8 cellular contexts compared by ENCODE assay signal in the genomic region with DNA sequence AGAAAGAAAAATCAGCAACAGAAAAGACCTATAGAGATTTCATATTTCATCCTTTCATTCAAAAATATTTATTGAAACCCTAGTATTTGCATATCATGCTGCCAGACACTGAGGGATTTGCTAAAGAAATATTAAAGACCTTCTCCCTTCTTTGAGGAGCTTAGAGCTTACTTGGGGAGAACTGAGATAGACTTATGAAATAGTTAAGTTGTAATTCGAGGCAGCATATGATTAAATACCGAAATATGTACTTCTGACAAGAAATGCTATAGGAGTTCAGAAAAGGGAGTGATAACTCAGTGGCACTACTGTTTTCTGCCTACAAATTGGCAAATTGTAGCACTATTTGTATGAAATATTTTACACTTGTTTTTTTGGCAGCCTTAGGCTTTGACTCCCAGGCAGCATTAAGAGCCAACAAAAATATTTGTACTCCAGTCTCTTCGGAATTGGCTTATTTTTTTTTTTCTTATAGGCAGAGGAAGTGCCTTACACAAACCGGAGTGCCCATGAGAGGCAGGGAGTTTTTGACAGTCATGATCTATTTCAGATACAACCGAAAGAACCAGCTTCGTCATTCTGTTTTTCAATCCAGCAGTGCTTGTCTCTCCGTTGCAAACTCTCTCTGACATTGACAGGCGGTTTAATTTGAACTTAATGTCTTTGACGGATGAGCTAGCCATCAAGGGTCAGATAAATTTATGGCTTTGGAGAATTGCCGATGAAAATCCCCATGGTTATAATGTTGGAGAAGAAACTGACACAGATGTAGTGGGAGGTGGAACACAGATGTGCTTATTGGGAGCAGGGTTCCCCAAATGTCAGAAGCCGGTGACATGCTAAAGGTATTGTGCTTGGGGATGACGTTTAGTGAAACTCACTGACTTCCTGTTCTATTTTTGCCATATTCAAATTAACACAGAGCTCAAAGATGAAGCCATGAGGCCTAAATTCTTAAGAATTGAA. TPM values are rescaled to one million over a fixed set of nuclear protein-coding genes. Genes with fewer than 3 reads are reported as not detected.
DNase-seq lines count a peak whose midpoint lies in the region; ATAC-seq, FAIRE-seq and TF ChIP-seq lines count a peak whose summit lies in the region.

No MANE protein-coding gene starts in this region.

- peaks cover 9% of the 10 kb centered on the region for H3K36me3 Mint-ChIP-seq in activated naive CD8-positive, alpha-beta T cell treated with anti-CD3 and anti-CD28 coated beads, Interleukin-2, amount 50 U/mL, for 24 hours (ENCODE audit: low read depth)

- no peaks in the 10 kb centered on the region for H3K27me3 ChIP-seq in GM06990 (replicated peaks; ENCODE audit: control insufficient read depth, insufficient read depth, low read length)
- H3K27me3 ChIP-seq in mucosa of rectum (ENCODE audit: control insufficient read depth in 2 of 2, insufficient read depth in 2 of 2, low read length in 2 of 2): no peaks in the 10 kb centered on the region
- no peaks in the 10 kb centered on the region for H3K27me3 ChIP-seq in upper lobe of right lung

- TF ChIP-seq CTCF in GM06990 (IDR thresholded peaks at IDR 0.05; ENCODE audit: insufficient read depth, low read length, poor library complexity, severe bottlenecking): no peak
- no peak for TF ChIP-seq CTCF in LNCaP clone FGC (IDR thresholded peaks at IDR 0.05; ENCODE audit: control insufficient read depth, extremely low read depth, insufficient read depth)
- no peak for TF ChIP-seq CTCF in upper lobe of right lung (IDR thresholded peaks at IDR 0.05)

- peak overlapping the region in 1 of 2 donors; percentile 17 for H3K9ac ChIP-seq in mucosa of rectum (ENCODE audit: low read depth in 1 of 2, low read length in 2 of 2)

- peaks cover 4% of the 10 kb centered on the region for H3K9me3 Mint-ChIP-seq in activated naive CD8-positive, alpha-beta T cell treated with anti-CD3 and anti-CD28 coated beads, Interleukin-2, amount 50 U/mL, for 24 hours

- H3K4me3 Mint-ChIP-seq in activated naive CD8-positive, alpha-beta T cell treated with anti-CD3 and anti-CD28 coated beads, Interleukin-2, amount 50 U/mL, for 24 hours: peak overlapping the region; percentile 86

- H3K36me3 ChIP-seq in GM06990 (ENCODE audit: control insufficient read depth, insufficient read depth, low read length) (peaks cover 4% of the 10 kb centered on the region), mucosa of rectum (ENCODE audit: control insufficient read depth in 2 of 2, insufficient read depth in 2 of 2, low read length in 2 of 2) (no peaks in the 10 kb centered on the region), upper lobe of right lung (no peaks in the 10 kb centered on the region)

- no peak for FAIRE-seq in RCC 7860 (lab: Jason Lieb, UNC)

- peak overlapping the region; percentile 71 for H3K27ac ChIP-seq in mucosa of rectum (ENCODE audit: low read depth in 2 of 2, low read length in 2 of 2)
- peak overlapping the region; percentile 61 for H3K27ac ChIP-seq in upper lobe of right lung

- DNase-seq in GM06990 (ENCODE audit: extremely low read depth, insufficient read length): peak; percentile 78
- peak; percentile 14 for DNase-seq in LNCaP clone FGC (ENCODE audit: low read depth)
- DNase-seq in activated naive CD8-positive, alpha-beta T cell treated with anti-CD3 and anti-CD28 coated beads, Interleukin-2, amount 50 U/mL, for 24 hours: peak; percentile 34
- DNase-seq in upper lobe of right lung: no peak
- no peak for DNase-seq in RCC 7860 (ENCODE audit: low spot score)
- DNase-seq in cerebellum (ENCODE audit: low spot score): no peak

- peaks cover 74% of the 10 kb centered on the region for H3K4me1 Mint-ChIP-seq in activated naive CD8-positive, alpha-beta T cell treated with anti-CD3 and anti-CD28 coated beads, Interleukin-2, amount 50 U/mL, for 24 hours

- H3K4me3 ChIP-seq in GM06990 (replicated peaks; ENCODE audit: low read depth, low read length): peak overlapping the region; percentile 52
- no peak overlapping the region for H3K4me3 ChIP-seq in LNCaP clone FGC (ENCODE audit: low read depth, low read length)
- peak overlapping the region in 1 of 2 donors; percentile 23 for H3K4me3 ChIP-seq in mucosa of rectum (ENCODE audit: low read length in 2 of 2)
- H3K4me3 ChIP-seq in upper lobe of right lung: peak overlapping the region; percentile 7

- H3K27ac Mint-ChIP-seq in activated naive CD8-positive, alpha-beta T cell treated with anti-CD3 and anti-CD28 coated beads, Interleukin-2, amount 50 U/mL, for 24 hours: peak overlapping the region; percentile 99

- no peaks in the 10 kb centered on the region for H3K27me3 Mint-ChIP-seq in activated naive CD8-positive, alpha-beta T cell treated with anti-CD3 and anti-CD28 coated beads, Interleukin-2, amount 50 U/mL, for 24 hours

- H3K9me3 ChIP-seq in mucosa of rectum (ENCODE audit: control insufficient read depth in 2 of 2, low read length in 2 of 2) (no peaks in the 10 kb centered on the region), upper lobe of right lung (no peaks in the 10 kb centered on the region)

- intact Hi-C loops in upper lobe of right lung (cut with DNase I): no loop called here

- ATAC-seq in GM21515 (IDR thresholded peaks at IDR 0.05; ENCODE audit: unreplicated experiment) (peak; percentile 79), upper lobe of right lung (peak; percentile 41)
- ATAC-seq in activated naive CD8-positive, alpha-beta T cell treated with anti-CD3 and anti-CD28 coated beads, Interleukin-2, amount 50 U/mL, for 24 hours: peak; percentile 78

- H3K4me1 ChIP-seq in mucosa of rectum (ENCODE audit: control insufficient read depth in 2 of 2, insufficient read depth in 2 of 2, low read length in 2 of 2) (no peaks in the 10 kb centered on the region), upper lobe of right lung (peaks cover 16% of the 10 kb centered on the region)

RNA-seq across cellular contexts. Expression of a gene that starts 59.4 kb away (rescaled TPM):
- total RNA-seq in upper lobe of right lung (15.7 TPM), cerebellum (105 TPM)

Comparison
In these comparisons a context has a peak if more than half of its experiments do, and no peak if none do; other contexts are left out.
1. DNase-seq: peak in GM06990 (single experiment), LNCaP clone FGC (single experiment) and activated naive CD8-positive, alpha-beta T cell treated with anti-CD3 and anti-CD28 coated beads, Interleukin-2, amount 50 U/mL, for 24 hours (single experiment); none in upper lobe of right lung (single experiment), RCC 7860 (single experiment) and cerebellum (single experiment).
2. Peak in every context shown above with its lines, with median percentiles within 50 percentile points of each other: ATAC-seq.